In the genomic region with DNA sequence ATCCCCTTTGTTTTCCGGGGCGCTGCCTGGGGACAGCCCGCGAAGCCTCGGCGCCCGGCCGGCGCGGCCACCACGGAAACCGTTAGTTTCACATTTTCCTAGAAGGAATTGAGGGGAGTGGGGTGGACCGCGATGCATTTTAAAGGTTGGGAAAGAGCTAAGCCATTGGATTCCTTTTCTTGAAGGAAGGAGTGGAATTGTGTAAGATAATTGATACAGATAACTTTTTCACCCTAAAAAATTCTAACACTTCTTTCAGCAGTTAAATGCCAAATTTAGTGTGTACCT, we compare ENCODE assay signal across 9 cellular contexts.
DNase-seq lines count a peak whose midpoint lies in the region; ATAC-seq and TF ChIP-seq lines count a peak whose summit lies in the region.
"Had no signal": no experiment of that assay in that cellular context is flagged by ENCODE, and none has a peak within 500 bp of the region (broad histone marks: within the 10 kb centered on the region; RNA-seq: fewer than 3 reads in every experiment).

No MANE protein-coding gene starts in this region.

- TF ChIP-seq POLR2A in uterus (IDR thresholded peaks at IDR 0.05), result no peak

- no peaks in the 10 kb centered on the region for H3K9me3 Mint-ChIP-seq in MCF 10A (ENCODE audit: unreplicated experiment)

- POLR2A ChIA-PET in MCF 10A (lab: Yijun Ruan, JAX), result interaction anchor here (0.6 to 2.7 kb wide), 22 partner anchors 9 to 676 kb away, joined by 3 to 27 read pairs (median 4); partner anchors contain the start of gene MON2

- peak overlapping the region; percentile 94 for H3K4me3 Mint-ChIP-seq in MCF 10A (ENCODE audit: unreplicated experiment)

- H3K27me3 Mint-ChIP-seq in MCF 10A (ENCODE audit: insufficient read depth, unreplicated experiment), result no peaks in the 10 kb centered on the region

- WGBS in mesodermal cell (ENCODE audit: insufficient coverage in 2 of 2), 2 experiments, result 0 to 2% methylated on average over 9 to 12 of the region's 14 CpGs

- ATAC-seq in Right ventricle myocardium inferior (no peak), GM21737 (IDR thresholded peaks at IDR 0.05; ENCODE audit: unreplicated experiment) (no peak)

- DNase-seq in cardiac muscle cell (ENCODE audit: low read depth in 1 of 2, low spot score in 1 of 2) (no peak), Right ventricle myocardium inferior (ENCODE audit: missing footprints) (no peak), MCF 10A (ENCODE audit: unreplicated experiment) (no peak), uterus (no peak), NCI-H1436 (lab: John Stamatoyannopoulos, UW) (no peak), HK-2 (ENCODE audit: unreplicated experiment) (no peak)
- DNase-seq: NCI-H524 treated with DMSO at 0.1 percent for 48 hours had no signal

- H3K9me3 ChIP-seq in cardiac muscle cell (ENCODE audit: low read depth), result no peaks in the 10 kb centered on the region
- no peaks in the 10 kb centered on the region for H3K9me3 ChIP-seq in mesodermal cell (ENCODE audit: control insufficient read depth, low read length)
- H3K9me3 ChIP-seq in uterus, result no peaks in the 10 kb centered on the region

- no TSS peak for BruUV-seq in MCF 10A (replicated peaks; lab: Mats Ljungman, UMichigan)

- peak overlapping the region; percentile 100 for H3K27ac Mint-ChIP-seq in MCF 10A (ENCODE audit: low read depth, unreplicated experiment)

- H3K27me3 ChIP-seq in cardiac muscle cell, result no peaks in the 10 kb centered on the region
- H3K27me3 ChIP-seq in uterus, result peaks cover 0 to 4% of the 10 kb centered on the region in 2 donors

- H3K4me1 Mint-ChIP-seq in MCF 10A (ENCODE audit: insufficient read depth, unreplicated experiment), result peaks cover 29% of the 10 kb centered on the region

- H3K4me1 ChIP-seq in cardiac muscle cell (ENCODE audit: low read depth) (peaks cover 18% of the 10 kb centered on the region), mesodermal cell (ENCODE audit: control insufficient read depth, insufficient read depth, low read length, poor library complexity, severe bottlenecking) (peaks cover 9% of the 10 kb centered on the region), uterus (no peaks in the 10 kb centered on the region)

- CTCF ChIA-PET in MCF 10A (lab: Yijun Ruan, JAX), result interaction anchor here (1.0 to 3.3 kb wide), 11 partner anchors 11 to 465 kb away, joined by 3 to 32 read pairs (median 5); no protein-coding TSS in a partner anchor

- peaks cover 9% of the 10 kb centered on the region for H3K36me3 Mint-ChIP-seq in MCF 10A (ENCODE audit: insufficient read depth, unreplicated experiment)

- no peak for TF ChIP-seq CTCF in cardiac muscle cell (IDR thresholded peaks at IDR 0.05; ENCODE audit: low read depth, low read length)
- TF ChIP-seq CTCF in MCF 10A (IDR thresholded peaks at IDR 0.05; ENCODE audit: unreplicated experiment), result no peak
- TF ChIP-seq CTCF in uterus (IDR thresholded peaks at IDR 0.05), result no peak

- peak overlapping the region; percentile 99 for H3K27ac ChIP-seq in cardiac muscle cell
- H3K27ac ChIP-seq in mesodermal cell (ENCODE audit: low read depth, low read length, severe bottlenecking), result peak overlapping the region; percentile 100
- H3K27ac ChIP-seq in uterus, result peak overlapping the region; percentile 99 to 100

- no peaks in the 10 kb centered on the region for H3K36me3 ChIP-seq in cardiac muscle cell
- peaks cover 12% of the 10 kb centered on the region for H3K36me3 ChIP-seq in mesodermal cell (ENCODE audit: control insufficient read depth, insufficient read depth, low read length)
- no peaks in the 10 kb centered on the region for H3K36me3 ChIP-seq in uterus

- H3K4me3 ChIP-seq in cardiac muscle cell (peak overlapping the region; percentile 57), mesodermal cell (ENCODE audit: extremely low read depth, insufficient read depth, low read length, poor library complexity, severe bottlenecking) (peak overlapping the region; percentile 88), uterus (peak overlapping the region; percentile 72 to 96)

- intact Hi-C loops in Right ventricle myocardium inferior (cut with DNase I) (loop anchor here (1.0 to 10.0 kb wide), 4 partner anchors 27 to 331 kb away; partner anchors contain the start of gene PPM1H), MCF 10A (cut with micrococcal nuclease) (loop anchor here (1.0 to 10.0 kb wide), 6 partner anchors 22 to 461 kb away; partner anchors contain the start of gene USP15), uterus (cut with DNase I; ENCODE audit: low total_unique reads) (no loop called here)
